Comparison of ENCODE assay signal across 8 cellular contexts in the genomic region with DNA sequence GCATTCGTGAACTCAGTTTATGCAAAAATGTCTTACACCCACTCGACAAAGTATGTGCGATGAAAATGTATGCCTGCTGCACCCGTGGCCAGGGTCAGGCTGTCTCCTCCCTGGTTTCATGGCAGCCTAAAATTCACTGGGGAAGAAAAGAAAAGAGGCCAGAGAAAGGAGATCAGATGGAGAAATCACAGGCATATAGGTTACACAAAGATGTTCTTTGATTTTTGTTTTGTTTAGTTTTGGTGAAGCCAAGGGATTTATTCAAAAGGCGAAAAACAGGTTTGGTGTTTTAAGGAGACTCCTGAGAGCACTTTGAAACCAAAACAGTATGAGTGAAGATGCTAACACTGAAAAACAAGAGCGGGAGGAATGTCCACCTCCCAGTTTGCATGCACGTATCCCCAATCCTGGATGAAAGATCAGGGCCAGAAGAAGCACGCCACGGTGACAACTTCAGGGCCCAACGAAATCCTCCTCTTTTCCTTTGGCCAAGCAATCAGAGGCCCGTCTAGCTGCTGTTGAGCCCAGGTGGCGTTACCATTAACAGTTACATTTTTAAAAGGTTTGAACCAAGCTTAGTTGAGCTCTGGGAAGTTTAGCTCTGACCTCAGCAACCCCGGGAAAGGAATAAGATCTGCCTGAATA. TPM values are rescaled to one million over a fixed set of nuclear protein-coding genes. Genes with fewer than 3 reads are reported as not detected.
DNase-seq lines count a peak whose midpoint lies in the region; ATAC-seq, FAIRE-seq and TF ChIP-seq lines count a peak whose summit lies in the region.

No MANE protein-coding gene starts in this region.

- no peaks in the 10 kb centered on the region for H3K36me3 Mint-ChIP-seq in astrocyte (ENCODE audit: low read depth, unreplicated experiment)
- H3K36me3 Mint-ChIP-seq in memory B cell: no peaks in the 10 kb centered on the region

- H3K27ac ChIP-seq in HEK293 (ENCODE audit: extremely low read depth, low read depth, low read length) (0 out of 2 replicates have a peak overlapping the region, but pooled peaks have one; percentile 67), astrocyte (ENCODE audit: low read depth, low read length) (peak overlapping the region; percentile 37), vagina (peak overlapping the region; percentile 86)

- H4K20me1 ChIP-seq in astrocyte (ENCODE audit: insufficient read depth, low read length): peaks cover 4% of the 10 kb centered on the region

- peak overlapping the region; percentile 79 for H3K9ac ChIP-seq in astrocyte (ENCODE audit: low read length)

- peak overlapping the region; percentile 87 for H3K4me3 Mint-ChIP-seq in astrocyte (ENCODE audit: unreplicated experiment)
- peak overlapping the region; percentile 89 for H3K4me3 Mint-ChIP-seq in memory B cell

- H3K4me3 ChIP-seq in AG09309 (ENCODE audit: control insufficient read depth, low read depth, low read length) (peak overlapping the region; percentile 62), HEK293 (ENCODE audit: low read depth, low read length) (peak overlapping the region; percentile 90), astrocyte (ENCODE audit: insufficient read depth, low read depth, low read length) (peak overlapping the region; percentile 87), vagina (peak overlapping the region; percentile 82 to 87)

- peak overlapping the region; percentile 98 for H3K4me2 ChIP-seq in astrocyte (ENCODE audit: low read length)

- no peaks in the 10 kb centered on the region for H3K27me3 ChIP-seq in astrocyte (ENCODE audit: insufficient read depth, low read length)
- H3K27me3 ChIP-seq in vagina: no peaks in the 10 kb centered on the region

- H3K27ac Mint-ChIP-seq in astrocyte (ENCODE audit: unreplicated experiment) (peak overlapping the region; percentile 17), memory B cell (peak overlapping the region; percentile 86)

- H3K4me1 Mint-ChIP-seq in astrocyte (ENCODE audit: low read depth, unreplicated experiment) (peaks cover 17% of the 10 kb centered on the region), memory B cell (peaks cover 20% of the 10 kb centered on the region)

- TF ChIP-seq CTCF in AG09309 (IDR thresholded peaks at IDR 0.05; ENCODE audit: control insufficient read depth, insufficient read depth, low read depth, low read length, missing control alignments) (no peak), HEK293 (tag by site-specific recombination; IDR thresholded peaks at IDR 0.05) (no peak), astrocyte (IDR thresholded peaks at IDR 0.05; ENCODE audit: insufficient read depth, low read depth, low read length) (no peak), vagina (IDR thresholded peaks at IDR 0.05) (no peak)

- H3K9me3 ChIP-seq in HEK293 (ENCODE audit: control insufficient read depth, insufficient read depth, low read depth, low read length) (no peaks in the 10 kb centered on the region), astrocyte (ENCODE audit: insufficient read depth, low read depth, low read length) (no peaks in the 10 kb centered on the region), vagina (no peaks in the 10 kb centered on the region)

- POLR2A ChIA-PET in HEK293 (lab: Yijun Ruan, JAX): no interaction called here

- no peak for ATAC-seq in memory B cell (ENCODE audit: low read depth)
- no peak for ATAC-seq in GM21528 (IDR thresholded peaks at IDR 0.05; ENCODE audit: low FRiP score, unreplicated experiment)

- H3K79me2 ChIP-seq in astrocyte (ENCODE audit: insufficient read depth, low read length): peaks cover 22% of the 10 kb centered on the region

- no peaks in the 10 kb centered on the region for H3K27me3 Mint-ChIP-seq in astrocyte (ENCODE audit: low read depth, unreplicated experiment)
- H3K27me3 Mint-ChIP-seq in memory B cell: no peaks in the 10 kb centered on the region

- CTCF ChIA-PET in HEK293 (lab: Yijun Ruan, JAX): interaction anchor here (0.6 kb wide), 1 partner anchor 250 kb away, joined by 3 read pairs; no protein-coding TSS in a partner anchor

- intact Hi-C loops in vagina (cut with DNase I): no loop called here

- TF ChIP-seq POLR2A in vagina (IDR thresholded peaks at IDR 0.05): no peak

- H3K9me3 Mint-ChIP-seq in astrocyte (ENCODE audit: unreplicated experiment) (no peaks in the 10 kb centered on the region), memory B cell (no peaks in the 10 kb centered on the region)

- H3K36me3 ChIP-seq in HEK293 (ENCODE audit: control insufficient read depth in 2 of 2, insufficient read depth in 1 of 2, low read length in 2 of 2) (no peaks in the 10 kb centered on the region), astrocyte (ENCODE audit: insufficient read depth, low read length) (no peaks in the 10 kb centered on the region), vagina (no peaks in the 10 kb centered on the region)

- H3K4me1 ChIP-seq in HEK293 (ENCODE audit: control insufficient read depth, insufficient read depth, low read length): 0 out of 2 replicates have a peak, but pooled peaks cover 3% of the 10 kb centered on the region
- peaks cover 15% of the 10 kb centered on the region for H3K4me1 ChIP-seq in astrocyte (ENCODE audit: insufficient read depth, low read length)
- peaks cover 14% of the 10 kb centered on the region for H3K4me1 ChIP-seq in vagina

- FAIRE-seq in astrocyte (lab: Jason Lieb, UNC) (no peak), GM19239 (lab: Jason Lieb, UNC) (no peak)

- H2AFZ ChIP-seq in astrocyte (ENCODE audit: low read depth, low read length): peak overlapping the region; percentile 87

- DNase-seq in AG09309 (ENCODE audit: low read depth) (no peak), astrocyte (ENCODE audit: low read depth) (peak; percentile 10), memory B cell (ENCODE audit: low spot score in 2 of 2) (no peak), vagina (ENCODE audit: extremely low spot score in 2 of 2) (no peak), GM19239 (ENCODE audit: insufficient read length, low spot score) (no peak), kidney glomerular epithelial cell (lab: John Stamatoyannopoulos, UW) (no peak)

TF ChIP-seq in HEK293, 187 proteins besides CTCF, POLR2A, EP300 and RAD21:
- TF ChIP-seq ZNF335 (tag by site-specific recombination; conservative IDR thresholded peaks at IDR 0.05) (peak; percentile 57), PRDM1 (tag by site-specific recombination; IDR thresholded peaks at IDR 0.05) (peak; percentile 91), ZNF37A (tag by site-specific recombination; IDR thresholded peaks at IDR 0.05) (no peak)

RNA-seq across cellular contexts. Expression of a gene that starts 1.0 kb away (rescaled TPM):
- total RNA-seq in astrocyte (13.4 and 14.1 TPM in 2 replicates), vagina (8.3 TPM)
